Comparison of ENCODE assay signal across 20 cellular contexts in genomic region chr7:143252002-143252401, GRCh38. TPM values are rescaled to one million over a fixed set of nuclear protein-coding genes. Genes with fewer than 3 reads are reported as not detected.
A peak's percentile ranks its signal among the peaks of the same experiment; 100 is the strongest.
DNase-seq lines count a peak whose midpoint lies in the region; ATAC-seq and TF ChIP-seq lines count a peak whose summit lies in the region.
"Had no signal": no experiment of that assay in that cellular context is flagged by ENCODE, and none has a peak within 500 bp of the region (broad histone marks: within the 10 kb centered on the region; RNA-seq: fewer than 3 reads in every experiment).

No MANE protein-coding gene starts in this region.

- no peak for TF ChIP-seq CTCF in right lobe of liver (IDR thresholded peaks at IDR 0.05)
- TF ChIP-seq CTCF in spleen (IDR thresholded peaks at IDR 0.05 in 8 of 11, conservative IDR thresholded peaks at IDR 0.05 in 3 of 11), result no peak

- peaks cover 31 to 43% of the 10 kb centered on the region in 2 donors for H3K36me3 Mint-ChIP-seq in CD4-positive, alpha-beta memory T cell
- no peaks in the 10 kb centered on the region for H3K36me3 Mint-ChIP-seq in T-helper 17 cell (ENCODE audit: low read depth)
- H3K36me3 Mint-ChIP-seq: WTC11 had no signal

- POLR2A ChIA-PET in CD4-positive, alpha-beta memory T cell (lab: Charles Lee; ENCODE audit: partially characterized antibody), result interaction anchor here (0.6 to 9.8 kb wide), 11 partner anchors 8 to 818 kb away, joined by 3 to 163 read pairs (median 4); partner anchors contain the start of genes CASP2 and GSTK1

- WGBS in right lobe of liver (ENCODE audit: insufficient coverage, low coverage, low lambda C conversion rate, missing lambda C conversion rate), result 80% methylated on average over 2 of the region's 2 CpGs
- WGBS in spleen, 5 donors, result 54 to 75% (median 68%) methylated on average over 2 of the region's 2 CpGs

- peak in 4 of 5 donors; percentile 21 to 46 (median 41) for DNase-seq in CD4-positive, alpha-beta memory T cell
- no peak for DNase-seq in T-helper 17 cell
- DNase-seq in central memory CD4-positive, alpha-beta T cell, result peak; percentile 24
- DNase-seq in right lobe of liver, result no peak
- no peak for DNase-seq in spleen
- no peak for DNase-seq in NCI-H1048 (lab: John Stamatoyannopoulos, UW)
- DNase-seq: activated CD8-positive, alpha-beta memory T cell treated with anti-CD3 and anti-CD28 coated beads, Interleukin-2, amount 50 U/mL, for 4 hours; brain microvascular endothelial cell; cortex of kidney; DMS 273 treated with DMSO at 0.1 percent for 48 hours; NCI-H1436; occipital lobe; right cardiac atrium; SIG-M5; trophoblast cell had no signal

- H3K27me3 Mint-ChIP-seq in CD4-positive, alpha-beta memory T cell, result no peaks in the 10 kb centered on the region
- H3K27me3 Mint-ChIP-seq in T-helper 17 cell, result no peaks in the 10 kb centered on the region

- CTCF ChIA-PET in CD4-positive, alpha-beta memory T cell (lab: Charles Lee; ENCODE audit: partially characterized antibody), result interaction anchor here (1.0 to 5.0 kb wide), 3 partner anchors 8 to 156 kb away, joined by 3 to 50 read pairs (median 3); no protein-coding TSS in a partner anchor

- H3K4me3 Mint-ChIP-seq in CD4-positive, alpha-beta memory T cell, result peak overlapping the region in 7 of 8 donors; percentile 11 to 70 (median 58)
- no peak overlapping the region for H3K4me3 Mint-ChIP-seq in T-helper 17 cell
- H3K4me3 Mint-ChIP-seq: WTC11 had no signal

- peak overlapping the region; percentile 40 to 73 (median 62); a peak in 20 of 22 replicates for H3K4me2 ChIP-seq in BLaER1 treated with 17β-estradiol and CSF1 and Interleukin-3, amounts not matched to agents 10 nM and 100 nM
- H3K4me2 ChIP-seq: hepatocyte had no signal

- peak overlapping the region in 9 of 11 experiments; percentile 42 to 74 (median 68); a peak in 16 of 22 replicates for H3K27ac ChIP-seq in BLaER1 treated with 17β-estradiol and CSF1 and Interleukin-3, amounts not matched to agents 10 nM and 100 nM
- H3K27ac ChIP-seq in CD4-positive, alpha-beta memory T cell (ENCODE audit: low read depth, low read length), result no peak overlapping the region
- H3K27ac ChIP-seq in right lobe of liver (no peak overlapping the region), spleen (peak overlapping the region in 1 of 8 donors; percentile 32)
- H3K27ac ChIP-seq: brain microvascular endothelial cell, hepatocyte had no signal

- peaks cover 40 to 93% (median 52%) of the 10 kb centered on the region in 10 experiments for H3K4me1 ChIP-seq in BLaER1 treated with 17β-estradiol and CSF1 and Interleukin-3, amounts not matched to agents 10 nM and 100 nM
- peaks cover 90% of the 10 kb centered on the region for H3K4me1 ChIP-seq in CD4-positive, alpha-beta memory T cell (ENCODE audit: insufficient read depth, low read length)
- H3K4me1 ChIP-seq in right lobe of liver, result peaks cover 0 to 19% (median 10%) of the 10 kb centered on the region in 4 donors
- peaks cover 0 to 60% (median 26%) of the 10 kb centered on the region in 6 donors for H3K4me1 ChIP-seq in spleen

- peaks cover 10 to 48% (median 40%) of the 10 kb centered on the region in 11 experiments; a peak in 19 of 22 replicates for H3K9me3 ChIP-seq in BLaER1 treated with 17β-estradiol and CSF1 and Interleukin-3, amounts not matched to agents 10 nM and 100 nM (replicated peaks in 1 of 11)
- peaks cover 0 to 11% of the 10 kb centered on the region in 2 donors for H3K9me3 ChIP-seq in CD4-positive, alpha-beta memory T cell (ENCODE audit: control insufficient read depth in 1 of 2, low read length in 2 of 2)
- H3K9me3 ChIP-seq in T-helper 17 cell (ENCODE audit: control insufficient read depth, low read length, poor library complexity, severe bottlenecking) (no peaks in the 10 kb centered on the region), right lobe of liver (no peaks in the 10 kb centered on the region), spleen (peaks cover 0 to 14% (median 3%) of the 10 kb centered on the region in 8 donors)

- H3K9ac ChIP-seq in BLaER1 treated with 17β-estradiol and CSF1 and Interleukin-3, amounts not matched to agents 10 nM and 100 nM, result no peak overlapping the region

- H3K36me3 ChIP-seq in BLaER1 treated with 17β-estradiol and CSF1 and Interleukin-3, amounts not matched to agents 10 nM and 100 nM, result peaks cover 0 to 8% (median 0%) of the 10 kb centered on the region in 11 experiments; a peak in 2 of 22 replicates
- H3K36me3 ChIP-seq in CD4-positive, alpha-beta memory T cell (ENCODE audit: insufficient read depth, low read length), result no peaks in the 10 kb centered on the region
- H3K36me3 ChIP-seq in right lobe of liver (no peaks in the 10 kb centered on the region), spleen (no peaks in the 10 kb centered on the region)
- H3K36me3 ChIP-seq: brain microvascular endothelial cell had no signal

- peak; percentile 67 for ATAC-seq in T-helper 17 cell
- no peak for ATAC-seq in right lobe of liver
- ATAC-seq: right cardiac atrium, WTC11 had no signal

- intact Hi-C loops in CD4-positive, alpha-beta memory T cell (cut with micrococcal nuclease), result no loop called here
- intact Hi-C loops in right lobe of liver (cut with DNase I), result no loop called here
- intact Hi-C loops in spleen (cut with DNase I; ENCODE audit: low total_unique reads), result no loop called here

- peaks cover 72 to 96% (median 82%) of the 10 kb centered on the region in 4 donors for H3K4me1 Mint-ChIP-seq in CD4-positive, alpha-beta memory T cell
- peaks cover 32% of the 10 kb centered on the region for H3K4me1 Mint-ChIP-seq in T-helper 17 cell
- H3K4me1 Mint-ChIP-seq: WTC11 had no signal

- H3K27me3 ChIP-seq in BLaER1 treated with 17β-estradiol and CSF1 and Interleukin-3, amounts not matched to agents 10 nM and 100 nM, result no peaks in the 10 kb centered on the region
- no peaks in the 10 kb centered on the region for H3K27me3 ChIP-seq in CD4-positive, alpha-beta memory T cell (ENCODE audit: insufficient read depth, low read length)
- H3K27me3 ChIP-seq in right lobe of liver (no peaks in the 10 kb centered on the region), spleen (replicated peaks in 1 of 7) (no peaks in the 10 kb centered on the region)
- H3K27me3 ChIP-seq: brain microvascular endothelial cell, hepatocyte had no signal

- peak overlapping the region; percentile 48 to 94 (median 76) for H3K27ac Mint-ChIP-seq in CD4-positive, alpha-beta memory T cell
- peak overlapping the region; percentile 32 for H3K27ac Mint-ChIP-seq in T-helper 17 cell
- H3K27ac Mint-ChIP-seq: WTC11 had no signal

- no peak overlapping the region for H3K4me3 ChIP-seq in BLaER1 treated with 17β-estradiol and CSF1 and Interleukin-3, amounts not matched to agents 10 nM and 100 nM
- H3K4me3 ChIP-seq in CD4-positive, alpha-beta memory T cell (ENCODE audit: low read length in 2 of 2), result peak overlapping the region in 1 of 2 donors; percentile 23
- H3K4me3 ChIP-seq in right lobe of liver (no peak overlapping the region), spleen (no peak overlapping the region)
- H3K4me3 ChIP-seq: hepatocyte had no signal

- TF ChIP-seq POLR2A in right lobe of liver (IDR thresholded peaks at IDR 0.05) (no peak), spleen (IDR thresholded peaks at IDR 0.05) (no peak)

- H3K9me3 Mint-ChIP-seq in CD4-positive, alpha-beta memory T cell, result peaks cover 5 to 54% (median 31%) of the 10 kb centered on the region in 8 donors

- H4K20me1 ChIP-seq in BLaER1 treated with 17β-estradiol and CSF1 and Interleukin-3, amounts not matched to agents 10 nM and 100 nM, result no peaks in the 10 kb centered on the region

RNA-seq across cellular contexts. Expression of gene GSTK1, which starts 11.2 kb away (rescaled TPM):
- total RNA-seq in CD4-positive, alpha-beta memory T cell, result 100 to 1,000 TPM; 469 to 482 TPM
- polyA plus RNA-seq in CD4-positive, alpha-beta memory T cell, result 100 to 1,000 TPM; 692 to 748 TPM
- total RNA-seq in T-helper 17 cell (100 to 1,000 TPM; 428 to 433 TPM), right lobe of liver (100 to 1,000 TPM; 209 to 315 (median 257) TPM), spleen (100 to 1,000 TPM; 194 to 247 (median 231) TPM)
- 100 to 1,000 TPM; 162 to 182 (median 178) TPM for polyA plus RNA-seq in spleen

RNA-seq across cellular contexts. Expression of gene TAS2R40, which starts 30.2 kb away (rescaled TPM):
- total RNA-seq in CD4-positive, alpha-beta memory T cell, result not detected
- polyA plus RNA-seq in CD4-positive, alpha-beta memory T cell, result not detected
- total RNA-seq in T-helper 17 cell (not detected), right lobe of liver (not detected), spleen (not detected)
- polyA plus RNA-seq in spleen, result not detected
- total RNA-seq: hepatocyte, HT1080, liver, occipital lobe, right cardiac atrium, WTC11 had no signal
- polyA plus RNA-seq: hepatocyte, liver, right cardiac atrium had no signal

RNA-seq across cellular contexts. Expression of gene TMEM139, which starts 32.8 kb away (rescaled TPM):
- total RNA-seq in CD4-positive, alpha-beta memory T cell, result 1 to 10 TPM in 1 of 2 experiments, under 1 TPM in 1; 0.61 to 1.8 TPM
- polyA plus RNA-seq in CD4-positive, alpha-beta memory T cell, result 1 to 10 TPM; 1.0 to 2.1 TPM
- total RNA-seq in T-helper 17 cell (under 1 TPM; 0.77 to 0.86 TPM), right lobe of liver (10 to 100 TPM in 5 of 6 experiments, 1 to 10 TPM in 1; 7.0 to 20.8 (median 14.8) TPM), spleen (1 to 10 TPM in 4 of 7 donors, under 1 TPM in 3; 0.60 to 2.0 (median 1.2) TPM)
- polyA plus RNA-seq in spleen, result 1 to 10 TPM in 1 of 3 donors, under 1 TPM in 2; 0.52 to 2.3 (median 0.70) TPM
- total RNA-seq: HT1080 had no signal

RNA-seq across cellular contexts. Expression of gene CASP2, which starts 36.1 kb away (rescaled TPM):
- 10 to 100 TPM; 94.3 to 96.1 TPM for total RNA-seq in CD4-positive, alpha-beta memory T cell
- polyA plus RNA-seq in CD4-positive, alpha-beta memory T cell, result 10 to 100 TPM in 1 of 2 donors, 1 to 10 TPM in 1; 5.3 to 29.2 TPM
- total RNA-seq in T-helper 17 cell (10 to 100 TPM; 49.3 to 52.5 TPM), right lobe of liver (1 to 10 TPM; 5.3 to 8.7 (median 6.7) TPM), spleen (10 to 100 TPM; 32.7 to 51.0 (median 43.8) TPM)
- polyA plus RNA-seq in spleen, result 10 to 100 TPM in 2 of 3 donors, 1 to 10 TPM in 1; 9.9 to 14.5 (median 12.2) TPM

Comparison
In these comparisons a context has a peak if more than half of its experiments do, and no peak if none do; other contexts are left out.
1. H3K27ac ChIP-seq: peak in BLaER1 treated with 17β-estradiol and CSF1 and Interleukin-3, amounts not matched to agents 10 nM and 100 nM (9 of 11); none in CD4-positive, alpha-beta memory T cell (single experiment) and right lobe of liver (0 of 3).
2. DNase-seq: peak in CD4-positive, alpha-beta memory T cell (4 of 5) and central memory CD4-positive, alpha-beta T cell (single experiment); none in T-helper 17 cell (0 of 3), right lobe of liver (0 of 3), spleen (single experiment) and NCI-H1048 (single experiment).